ENCODE assay signal across 8 cellular contexts in genomic region chr6:52503853-52504777, GRCh38.
A peak's percentile ranks its signal among the peaks of the same experiment; 100 is the strongest.
DNase-seq lines count a peak whose midpoint lies in the region; ATAC-seq, FAIRE-seq and TF ChIP-seq lines count a peak whose summit lies in the region.

No MANE protein-coding gene starts in this region.

- TF ChIP-seq POLR2A in GM12878 (IDR thresholded peaks at IDR 0.05; ENCODE audit: low read depth, low read length) = no peak
- TF ChIP-seq POLR2A in transverse colon (IDR thresholded peaks at IDR 0.05) = peak; percentile 19

- H3K9me3 ChIP-seq in GM12878 (replicated peaks; ENCODE audit: control insufficient read depth, insufficient read depth, low read length) = no peaks in the 10 kb centered on the region
- no peaks in the 10 kb centered on the region for H3K9me3 ChIP-seq in transverse colon

- BruUV-seq in GM12878 (replicated peaks; lab: Mats Ljungman, UMichigan) = no TSS peak

- SMC1A ChIA-PET in GM12878 (lab: Charles Lee; ENCODE audit: uncharacterized antibody, unreplicated experiment) = interaction anchor here (0.6 to 1.2 kb wide), 2 partner anchors 22 to 85 kb away, joined by 3 to 5 read pairs; partner anchors contain the start of gene EFHC1

- no peak for TF ChIP-seq RAD21 in GM12878 (IDR thresholded peaks at IDR 0.05; ENCODE audit: insufficient read depth, low read depth, low read length)

- H3K4me1 ChIP-seq in GM12878 (ENCODE audit: control insufficient read depth, insufficient read depth, low read length) (peaks cover 11% of the 10 kb centered on the region), transverse colon (peaks cover 12 to 37% (median 28%) of the 10 kb centered on the region in 4 donors)

- no peak overlapping the region for H2AFZ ChIP-seq in GM12878 (ENCODE audit: control insufficient read depth, low read depth, low read length)

- POLR2A ChIA-PET in GM12878 (lab: Charles Lee) = no interaction called here

- in situ Hi-C loops in GM12878 (cut with MboI) (no loop called here), transverse colon (cut with MboI; ENCODE audit: low pct_ligation_motif_present in 1 of 4, low pct_unique_long_range_greater_than_20kb in 1 of 4, low sequenced_read_pairs in 3 of 4) (no loop called here)

- DNase-seq in DMS 273 treated with DMSO at 0.1 percent for 48 hours (lab: John Stamatoyannopoulos, UW) = peak; percentile 78
- DNase-seq in NCI-H2107 (lab: John Stamatoyannopoulos, UW) = peak; percentile 37
- no peak for DNase-seq in GM12878 (ENCODE audit: low read depth, low spot score)
- DNase-seq in left colon = peak; percentile 97 to 99
- peak; percentile 97 for DNase-seq in transverse colon
- DNase-seq in stimulated activated CD4-positive, alpha-beta T cell treated with anti-CD3 and anti-CD28 coated beads, Interleukin-2, amount 100 ng/mL, for 24 hours = no peak

- no peaks in the 10 kb centered on the region; the same call in 1 of the 2 replicates for H4K20me1 ChIP-seq in GM12878 (ENCODE audit: control insufficient read depth, insufficient read depth)

- intact Hi-C loops in GM12878 (cut with micrococcal nuclease; ENCODE audit: unreplicated experiment) = no loop called here
- intact Hi-C loops in left colon (cut with DNase I, micrococcal nuclease) = no loop called here
- intact Hi-C loops in transverse colon (cut with DNase I; ENCODE audit: low total_unique reads) = loop anchor here (10.0 kb wide), 2 partner anchors 79 to 161 kb away; partner anchors contain the start of gene EFHC1

- H3K4me3 ChIP-seq in GM12878 (no peak overlapping the region), transverse colon (no peak overlapping the region)

- peak; percentile 10; the same call in 1 of the 3 replicates for ATAC-seq in GM12878
- peak; percentile 91 for ATAC-seq in left colon
- ATAC-seq in HG03457 (IDR thresholded peaks at IDR 0.05; ENCODE audit: unreplicated experiment) = no peak
- ATAC-seq in GM19452 (IDR thresholded peaks at IDR 0.05; ENCODE audit: unreplicated experiment) = no peak

- RAD21 ChIA-PET in GM12878 (lab: Charles Lee; ENCODE audit: unreplicated experiment) = no interaction called here

- no peaks in the 10 kb centered on the region for H3K79me2 ChIP-seq in GM12878 (ENCODE audit: control insufficient read depth, insufficient read depth, low read length)

- CTCF ChIA-PET in GM12878 (lab: Yijun Ruan, JAX) = interaction anchor here (0.7 to 2.2 kb wide), 3 partner anchors 87 to 201 kb away, joined by 3 to 5 read pairs (median 3); no protein-coding TSS in a partner anchor

- H3K36me3 ChIP-seq in GM12878 (ENCODE audit: control insufficient read depth in 2 of 2, insufficient read depth in 2 of 2, low read length in 1 of 2) = peaks cover 4 to 13% of the 10 kb centered on the region in 2 experiments; a peak in 3 of 4 replicates
- H3K36me3 ChIP-seq in transverse colon = peaks cover 0 to 16% (median 5%) of the 10 kb centered on the region in 4 donors

- no peaks in the 10 kb centered on the region for H3K27me3 ChIP-seq in GM12878 (replicated peaks in 1 of 2; ENCODE audit: control insufficient read depth in 2 of 2, insufficient read depth in 2 of 2, low read length in 1 of 2)
- H3K27me3 ChIP-seq in transverse colon = no peaks in the 10 kb centered on the region

- H3K9ac ChIP-seq in GM12878 (ENCODE audit: control insufficient read depth, insufficient read depth, low read length) = no peak overlapping the region

- H3K27ac ChIP-seq in GM12878 (ENCODE audit: control insufficient read depth, insufficient read depth) (no peak overlapping the region), transverse colon (peak overlapping the region; percentile 63 to 82 (median 72))

- WGBS in GM12878 (ENCODE audit: insufficient coverage, insufficient replicate concordance, low lambda C conversion rate, missing lambda C conversion rate) = 94% methylated on average over 24 of the region's 24 CpGs
- WGBS in transverse colon (ENCODE audit: low coverage in 1 of 2), 2 donors = 8 to 40% methylated on average over 2 to 24 of the region's 24 CpGs

- TF ChIP-seq EP300 in GM12878 (IDR thresholded peaks at IDR 0.05; ENCODE audit: borderline replicate concordance in 1 of 2, control insufficient read depth in 1 of 2, low read depth in 2 of 2, low read length in 2 of 2) (no peak), transverse colon (IDR thresholded peaks at IDR 0.05; ENCODE audit: low read depth) (peak; percentile 64)

- no peak overlapping the region for H3K4me2 ChIP-seq in GM12878 (ENCODE audit: control insufficient read depth, insufficient read depth)

- FAIRE-seq in GM12878 (lab: Jason Lieb, UNC) = no peak

- TF ChIP-seq CTCF in GM12878 (IDR thresholded peaks at IDR 0.05 in 2 of 3, conservative IDR thresholded peaks at IDR 0.05 in 1 of 3; ENCODE audit: control insufficient read depth in 2 of 3, extremely low read depth in 1 of 3, insufficient read depth in 1 of 3, low read depth in 3 of 3, low read length in 3 of 3) (no peak), transverse colon (IDR thresholded peaks at IDR 0.05) (no peak)

TF ChIP-seq in GM12878, 131 proteins besides CTCF, POLR2A, EP300 and RAD21:
- TF ChIP-seq RCOR1 (conservative IDR thresholded peaks at IDR 0.05; ENCODE audit: low read depth, low read length) = no peak
- TF ChIP-seq ATF7 (IDR thresholded peaks at IDR 0.05; ENCODE audit: low read depth) = no peak
- TF ChIP-seq BCL11A (IDR thresholded peaks at IDR 0.05; ENCODE audit: low read depth, low read length) = no peak
- TF ChIP-seq E4F1 (IDR thresholded peaks at IDR 0.05; ENCODE audit: borderline replicate concordance, partially characterized antibody) = no peak
- TF ChIP-seq CBX3 (IDR thresholded peaks at IDR 0.05; ENCODE audit: borderline replicate concordance, low read depth) = no peak
- no peak for TF ChIP-seq E2F4 (IDR thresholded peaks at IDR 0.05; ENCODE audit: low read depth, low read length)
- TF ChIP-seq ATF2 (IDR thresholded peaks at IDR 0.05; ENCODE audit: low read length) = no peak

Comparison
In these comparisons a context has a peak if more than half of its experiments do, and no peak if none do; other contexts are left out.
1. DNase-seq: peak in DMS 273 treated with DMSO at 0.1 percent for 48 hours (single experiment), NCI-H2107 (single experiment), left colon (2 of 2) and transverse colon (single experiment); none in GM12878 (single experiment) and stimulated activated CD4-positive, alpha-beta T cell treated with anti-CD3 and anti-CD28 coated beads, Interleukin-2, amount 100 ng/mL, for 24 hours (0 of 2).
2. ATAC-seq: peak in GM12878 (single experiment) and left colon (single experiment); none in HG03457 (single experiment) and GM19452 (single experiment).